21 cellular contexts compared by ENCODE assay signal in the genomic region with DNA sequence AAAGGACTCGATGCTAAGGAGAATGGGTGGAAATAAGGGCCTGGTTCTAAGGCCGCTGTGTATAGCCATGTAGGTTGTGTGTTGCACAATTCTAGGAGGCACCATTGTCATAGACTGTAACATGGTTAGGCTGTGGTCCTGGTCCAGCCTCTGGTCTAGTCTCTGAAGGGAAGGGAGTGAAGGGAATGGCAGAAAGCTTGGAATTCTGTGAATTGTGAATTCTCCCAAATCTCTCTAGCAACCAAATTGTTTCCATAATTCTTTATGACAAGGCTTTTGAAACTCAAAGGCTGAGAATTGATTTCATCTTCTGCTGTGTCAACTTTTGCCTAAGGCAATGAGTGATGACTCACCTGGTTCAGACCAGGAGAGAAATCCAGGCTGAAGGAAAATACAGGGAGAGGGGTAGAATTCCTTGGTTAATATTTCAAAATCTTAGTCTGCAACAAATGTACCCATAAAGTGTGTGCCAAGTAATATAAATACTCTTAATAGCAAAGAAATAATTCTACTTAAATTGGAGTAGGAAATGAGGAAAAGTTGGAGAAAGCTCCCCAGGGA.
A peak's percentile ranks its signal among the peaks of the same experiment; 100 is the strongest.
DNase-seq lines count a peak whose midpoint lies in the region; ATAC-seq, FAIRE-seq and TF ChIP-seq lines count a peak whose summit lies in the region.
"Had no signal": no experiment of that assay in that cellular context is flagged by ENCODE, and none has a peak within 500 bp of the region (broad histone marks: within the 10 kb centered on the region; RNA-seq: fewer than 3 reads in every experiment).

No MANE protein-coding gene starts in this region.

- FAIRE-seq in D721Med (lab: Jason Lieb, UNC), result no peak
- FAIRE-seq: H54 had no signal

- H3K9me3 ChIP-seq in breast epithelium, result no peaks in the 10 kb centered on the region
- H3K9me3 ChIP-seq in right atrium auricular region, result no peaks in the 10 kb centered on the region

- H3K4me3 ChIP-seq in breast epithelium, result no peak overlapping the region
- H3K4me3 ChIP-seq in right atrium auricular region, result no peak overlapping the region

- no peaks in the 10 kb centered on the region for H3K36me3 Mint-ChIP-seq in MCF 10A (ENCODE audit: insufficient read depth, unreplicated experiment)
- no peaks in the 10 kb centered on the region for H3K36me3 Mint-ChIP-seq in activated CD8-positive, alpha-beta memory T cell treated with anti-CD3 and anti-CD28 coated beads, Interleukin-2, amount 10 ng/mL, durations not matched to agents 7 days and 5 days

- no peaks in the 10 kb centered on the region for H3K27me3 Mint-ChIP-seq in MCF 10A (ENCODE audit: insufficient read depth, unreplicated experiment)
- H3K27me3 Mint-ChIP-seq in activated CD8-positive, alpha-beta memory T cell treated with anti-CD3 and anti-CD28 coated beads, Interleukin-2, amount 10 ng/mL, durations not matched to agents 7 days and 5 days, result peaks cover 31% of the 10 kb centered on the region

- H3K4me3 Mint-ChIP-seq in MCF 10A (ENCODE audit: unreplicated experiment), result no peak overlapping the region
- H3K4me3 Mint-ChIP-seq in activated CD8-positive, alpha-beta memory T cell treated with anti-CD3 and anti-CD28 coated beads, Interleukin-2, amount 10 ng/mL, durations not matched to agents 7 days and 5 days, result no peak overlapping the region
- H3K4me3 Mint-ChIP-seq: B cell, HFFc6 had no signal

- no peak for TF ChIP-seq POLR2A in breast epithelium (IDR thresholded peaks at IDR 0.05)

- ATAC-seq in esophagus mucosa, result peak; percentile 44
- no peak for ATAC-seq in activated CD8-positive, alpha-beta memory T cell treated with anti-CD3 and anti-CD28 coated beads, Interleukin-2, amount 10 ng/mL, durations not matched to agents 7 days and 5 days

- H3K4me1 ChIP-seq in breast epithelium (no peaks in the 10 kb centered on the region), right atrium auricular region (no peaks in the 10 kb centered on the region)

- CTCF ChIA-PET in MCF 10A (lab: Yijun Ruan, JAX), result no interaction called here
- CTCF ChIA-PET in activated CD8-positive, alpha-beta memory T cell treated with anti-CD3 and anti-CD28 coated beads, Interleukin-2, amount 10 ng/mL, durations not matched to agents 7 days and 5 days (lab: Charles Lee), result no interaction called here

- intact Hi-C loops in MCF 10A (cut with micrococcal nuclease), result no loop called here
- intact Hi-C loops in breast epithelium (cut with DNase I; ENCODE audit: low total_unique reads), result no loop called here

- H3K36me3 ChIP-seq in breast epithelium (no peaks in the 10 kb centered on the region), right atrium auricular region (no peaks in the 10 kb centered on the region)

- no TSS peak for BruUV-seq in MCF 10A (replicated peaks; lab: Mats Ljungman, UMichigan)

- TF ChIP-seq CTCF in MCF 10A (IDR thresholded peaks at IDR 0.05; ENCODE audit: unreplicated experiment) (no peak), breast epithelium (IDR thresholded peaks at IDR 0.05) (no peak), right atrium auricular region (IDR thresholded peaks at IDR 0.05) (no peak), D721Med (IDR thresholded peaks at IDR 0.05; ENCODE audit: insufficient read depth, missing control alignments) (no peak)

- POLR2A ChIA-PET in MCF 10A (lab: Yijun Ruan, JAX), result interaction anchor here (0.8 to 1.2 kb wide), 4 partner anchors 61 to 128 kb away, joined by 3 read pairs; no protein-coding TSS in a partner anchor

- H3K27me3 ChIP-seq in breast epithelium, result no peaks in the 10 kb centered on the region
- H3K27me3 ChIP-seq in right atrium auricular region, result no peaks in the 10 kb centered on the region

- H3K27ac Mint-ChIP-seq in MCF 10A (ENCODE audit: low read depth, unreplicated experiment), result no peak overlapping the region
- H3K27ac Mint-ChIP-seq in activated CD8-positive, alpha-beta memory T cell treated with anti-CD3 and anti-CD28 coated beads, Interleukin-2, amount 10 ng/mL, durations not matched to agents 7 days and 5 days, result no peak overlapping the region
- H3K27ac Mint-ChIP-seq: B cell, HFFc6 had no signal

- peaks cover 7% of the 10 kb centered on the region for H3K9me3 Mint-ChIP-seq in MCF 10A (ENCODE audit: unreplicated experiment)
- no peaks in the 10 kb centered on the region for H3K9me3 Mint-ChIP-seq in activated CD8-positive, alpha-beta memory T cell treated with anti-CD3 and anti-CD28 coated beads, Interleukin-2, amount 10 ng/mL, durations not matched to agents 7 days and 5 days (ENCODE audit: low read depth)
- H3K9me3 Mint-ChIP-seq: HFFc6 had no signal

- peak; percentile 77 for DNase-seq in MCF 10A (ENCODE audit: unreplicated experiment)
- DNase-seq in breast epithelium (ENCODE audit: low spot score in 2 of 2), result no peak
- peak; percentile 38 for DNase-seq in RPMI7951 (ENCODE audit: low read depth)
- DNase-seq in right atrium auricular region (ENCODE audit: low spot score), result no peak
- DNase-seq in NCI-H2081 treated with DMSO at 0.1 percent for 48 hours (lab: John Stamatoyannopoulos, UW), result no peak
- DNase-seq in activated CD8-positive, alpha-beta memory T cell treated with anti-CD3 and anti-CD28 coated beads, Interleukin-2, amount 10 ng/mL, durations not matched to agents 7 days and 5 days, result no peak
- DNase-seq in D721Med (ENCODE audit: insufficient read length, low spot score), result no peak
- DNase-seq: 8988T, GF-D8, HFFc6, Kasumi-1, NCI-H1105 treated with DMSO at 0.1 percent for 48 hours, NCI-H1694, NCI-H2107, NCI-H510A treated with DMSO at 0.1 percent for 48 hours, NCI-H82, OCI-M1, RPMI8226 had no signal

- H3K27ac ChIP-seq in breast epithelium (no peak overlapping the region), right atrium auricular region (no peak overlapping the region)

- peaks cover 15% of the 10 kb centered on the region for H3K4me1 Mint-ChIP-seq in MCF 10A (ENCODE audit: insufficient read depth, unreplicated experiment)
- no peaks in the 10 kb centered on the region for H3K4me1 Mint-ChIP-seq in activated CD8-positive, alpha-beta memory T cell treated with anti-CD3 and anti-CD28 coated beads, Interleukin-2, amount 10 ng/mL, durations not matched to agents 7 days and 5 days
- H3K4me1 Mint-ChIP-seq: B cell had no signal

Comparison
In these comparisons a context has a peak if more than half of its experiments do, and no peak if none do; other contexts are left out.
1. DNase-seq: peak in MCF 10A (single experiment) and RPMI7951 (single experiment); none in breast epithelium (0 of 2), right atrium auricular region (single experiment), NCI-H2081 treated with DMSO at 0.1 percent for 48 hours (single experiment), activated CD8-positive, alpha-beta memory T cell treated with anti-CD3 and anti-CD28 coated beads, Interleukin-2, amount 10 ng/mL, durations not matched to agents 7 days and 5 days (single experiment) and D721Med (single experiment).